ENCODE assay signal across 1 cellular context in genomic region chr2:11506611-11506969, GRCh38.
A peak's percentile ranks its signal among the peaks of the same experiment; 100 is the strongest.
TF ChIP-seq lines count a peak whose summit lies in the region.

No MANE protein-coding gene starts in this region.

TF ChIP-seq in HepG2, 621 proteins besides CTCF, POLR2A, EP300 and RAD21 (continued from another document and continues in another):
- TF ChIP-seq, protein P1, sequence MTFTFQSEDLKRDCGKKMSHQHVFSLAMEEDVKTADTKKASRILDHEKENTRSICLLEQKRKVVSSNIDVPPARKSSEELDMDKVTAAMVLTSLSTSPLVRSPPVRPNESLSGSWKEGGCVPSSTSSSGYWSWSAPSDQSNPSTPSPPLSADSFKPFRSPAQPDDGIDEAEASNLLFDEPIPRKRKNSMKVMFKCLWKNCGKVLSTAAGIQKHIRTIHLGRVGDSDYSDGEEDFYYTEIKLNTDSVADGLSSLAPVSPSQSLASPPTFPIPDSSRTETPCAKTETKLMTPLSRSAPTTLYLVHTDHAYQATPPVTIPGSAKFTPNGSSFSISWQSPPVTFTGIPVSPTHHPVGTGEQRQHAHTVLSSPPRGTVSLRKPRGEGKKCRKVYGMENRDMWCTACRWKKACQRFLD (CRISPR knock-in tag; IDR thresholded peaks at IDR 0.05; ENCODE audit: borderline replicate concordance), result no peak
- no peak for TF ChIP-seq MBNL3 (CRISPR knock-in tag; conservative IDR thresholded peaks at IDR 0.05)
- TF ChIP-seq PHF21A (CRISPR knock-in tag; IDR thresholded peaks at IDR 0.05), result no peak
- TF ChIP-seq ZNF276 (CRISPR knock-in tag; IDR thresholded peaks at IDR 0.05; ENCODE audit: low read depth), result no peak
- TF ChIP-seq, protein P2, sequence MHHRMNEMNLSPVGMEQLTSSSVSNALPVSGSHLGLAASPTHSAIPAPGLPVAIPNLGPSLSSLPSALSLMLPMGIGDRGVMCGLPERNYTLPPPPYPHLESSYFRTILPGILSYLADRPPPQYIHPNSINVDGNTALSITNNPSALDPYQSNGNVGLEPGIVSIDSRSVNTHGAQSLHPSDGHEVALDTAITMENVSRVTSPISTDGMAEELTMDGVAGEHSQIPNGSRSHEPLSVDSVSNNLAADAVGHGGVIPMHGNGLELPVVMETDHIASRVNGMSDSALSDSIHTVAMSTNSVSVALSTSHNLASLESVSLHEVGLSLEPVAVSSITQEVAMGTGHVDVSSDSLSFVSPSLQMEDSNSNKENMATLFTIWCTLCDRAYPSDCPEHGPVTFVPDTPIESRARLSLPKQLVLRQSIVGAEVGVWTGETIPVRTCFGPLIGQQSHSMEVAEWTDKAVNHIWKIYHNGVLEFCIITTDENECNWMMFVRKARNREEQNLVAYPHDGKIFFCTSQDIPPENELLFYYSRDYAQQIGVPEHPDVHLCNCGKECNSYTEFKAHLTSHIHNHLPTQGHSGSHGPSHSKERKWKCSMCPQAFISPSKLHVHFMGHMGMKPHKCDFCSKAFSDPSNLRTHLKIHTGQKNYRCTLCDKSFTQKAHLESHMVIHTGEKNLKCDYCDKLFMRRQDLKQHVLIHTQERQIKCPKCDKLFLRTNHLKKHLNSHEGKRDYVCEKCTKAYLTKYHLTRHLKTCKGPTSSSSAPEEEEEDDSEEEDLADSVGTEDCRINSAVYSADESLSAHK (CRISPR knock-in tag; IDR thresholded peaks at IDR 0.05; ENCODE audit: borderline replicate concordance), result no peak
- no peak for TF ChIP-seq CBFB (CRISPR knock-in tag; IDR thresholded peaks at IDR 0.05)
- TF ChIP-seq RARG (CRISPR knock-in tag; IDR thresholded peaks at IDR 0.05; ENCODE audit: low read depth), result no peak
- no peak for TF ChIP-seq MEF2D (CRISPR knock-in tag; IDR thresholded peaks at IDR 0.05)
- no peak for TF ChIP-seq ARID3A (IDR thresholded peaks at IDR 0.05; ENCODE audit: low read depth, low read length)
- no peak for TF ChIP-seq EZH2 (conservative IDR thresholded peaks at IDR 0.05; ENCODE audit: low read depth, low read length)
- no peak for TF ChIP-seq THYN1 (CRISPR knock-in tag; IDR thresholded peaks at IDR 0.05; ENCODE audit: borderline replicate concordance, low read depth)
- peak; percentile 47; the same call in 1 of the 2 replicates for TF ChIP-seq SIX1 (CRISPR knock-in tag; IDR thresholded peaks at IDR 0.05; ENCODE audit: borderline replicate concordance)
- TF ChIP-seq ZNF773 (CRISPR knock-in tag; IDR thresholded peaks at IDR 0.05; ENCODE audit: borderline replicate concordance), result no peak
- TF ChIP-seq TCF12 (IDR thresholded peaks at IDR 0.05), result no peak
- no peak for TF ChIP-seq TCF12 (CRISPR knock-in tag; IDR thresholded peaks at IDR 0.05)
- TF ChIP-seq ZFP36L1 (CRISPR knock-in tag; IDR thresholded peaks at IDR 0.05), result no peak
- TF ChIP-seq HMGXB4 (CRISPR knock-in tag; IDR thresholded peaks at IDR 0.05; ENCODE audit: borderline replicate concordance in 1 of 2, low read depth in 1 of 2), result no peak
- no peak for TF ChIP-seq SMAD1 (CRISPR knock-in tag; IDR thresholded peaks at IDR 0.05; ENCODE audit: borderline replicate concordance, low read depth)
- no peak for TF ChIP-seq AKNA (CRISPR knock-in tag; IDR thresholded peaks at IDR 0.05; ENCODE audit: borderline replicate concordance)
- peak; percentile 64; the same call in 1 of the 2 replicates for TF ChIP-seq GATAD2A (CRISPR knock-in tag; IDR thresholded peaks at IDR 0.05)
- TF ChIP-seq, protein P3, sequence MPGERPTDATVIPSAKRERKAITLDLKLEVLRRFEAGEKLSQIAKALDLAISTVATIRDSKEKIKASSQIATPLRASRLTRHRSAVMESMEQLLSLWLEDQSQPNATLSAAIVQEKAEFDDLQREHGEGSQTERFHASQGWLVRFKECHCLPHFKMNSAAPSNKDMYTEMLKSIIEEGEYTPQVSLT (CRISPR knock-in tag; IDR thresholded peaks at IDR 0.05; ENCODE audit: borderline replicate concordance, low read depth), result no peak
- TF ChIP-seq CREB1 (IDR thresholded peaks at IDR 0.05), result no peak
- no peak; the same call in 1 of the 2 replicates for TF ChIP-seq CREB1 (CRISPR knock-in tag; IDR thresholded peaks at IDR 0.05)
- TF ChIP-seq SKI (IDR thresholded peaks at IDR 0.05; ENCODE audit: partially characterized antibody), result no peak
- TF ChIP-seq ZNF589 (CRISPR knock-in tag; conservative IDR thresholded peaks at IDR 0.05), result no peak
- peak; percentile 66; the same call in 1 of the 2 replicates for TF ChIP-seq FOXO1 (CRISPR knock-in tag; IDR thresholded peaks at IDR 0.05)
- TF ChIP-seq, protein P4, sequence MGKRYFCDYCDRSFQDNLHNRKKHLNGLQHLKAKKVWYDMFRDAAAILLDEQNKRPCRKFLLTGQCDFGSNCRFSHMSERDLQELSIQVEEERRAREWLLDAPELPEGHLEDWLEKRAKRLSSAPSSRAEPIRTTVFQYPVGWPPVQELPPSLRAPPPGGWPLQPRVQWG (CRISPR knock-in tag; IDR thresholded peaks at IDR 0.05; ENCODE audit: borderline replicate concordance, low read depth), result no peak
- no peak for TF ChIP-seq HCFC1 (IDR thresholded peaks at IDR 0.05; ENCODE audit: low read depth, low read length)
- TF ChIP-seq MTF1 (CRISPR knock-in tag; IDR thresholded peaks at IDR 0.05), result no peak
- no peak for TF ChIP-seq ZNF207 (IDR thresholded peaks at IDR 0.05; ENCODE audit: borderline replicate concordance)
- TF ChIP-seq ZFP37 (CRISPR knock-in tag; IDR thresholded peaks at IDR 0.05; ENCODE audit: borderline replicate concordance), result no peak
- TF ChIP-seq SP4 (CRISPR knock-in tag; IDR thresholded peaks at IDR 0.05), result no peak
- no peak for TF ChIP-seq PHF20 (CRISPR knock-in tag; IDR thresholded peaks at IDR 0.05)
- no peak for TF ChIP-seq SOX13 (IDR thresholded peaks at IDR 0.05)
- TF ChIP-seq SOX13 (CRISPR knock-in tag; conservative IDR thresholded peaks at IDR 0.05 in 1 of 2, IDR thresholded peaks at IDR 0.05 in 1 of 2), result peak in 1 of 2 experiments; percentile 62; a peak in 1 of 4 replicates
- no peak for TF ChIP-seq NPAS2 (CRISPR knock-in tag; IDR thresholded peaks at IDR 0.05; ENCODE audit: borderline replicate concordance)
- peak; percentile 99 for TF ChIP-seq ZBTB3 (CRISPR knock-in tag; IDR thresholded peaks at IDR 0.05; ENCODE audit: borderline replicate concordance, low read depth)
- peak; percentile 83 for TF ChIP-seq ZBTB43 (CRISPR knock-in tag; conservative IDR thresholded peaks at IDR 0.05)
- TF ChIP-seq IRX3 (CRISPR knock-in tag; IDR thresholded peaks at IDR 0.05; ENCODE audit: borderline replicate concordance, low read depth), result no peak
- TF ChIP-seq ZFYVE20 (CRISPR knock-in tag; IDR thresholded peaks at IDR 0.05; ENCODE audit: borderline replicate concordance, low read depth), result no peak
- TF ChIP-seq ZNF329 (CRISPR knock-in tag; IDR thresholded peaks at IDR 0.05; ENCODE audit: low read depth), result no peak
- TF ChIP-seq, protein P5, sequence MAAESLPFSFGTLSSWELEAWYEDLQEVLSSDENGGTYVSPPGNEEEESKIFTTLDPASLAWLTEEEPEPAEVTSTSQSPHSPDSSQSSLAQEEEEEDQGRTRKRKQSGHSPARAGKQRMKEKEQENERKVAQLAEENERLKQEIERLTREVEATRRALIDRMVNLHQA (CRISPR knock-in tag; IDR thresholded peaks at IDR 0.05), result no peak
- TF ChIP-seq STAG1 (CRISPR knock-in tag; IDR thresholded peaks at IDR 0.05), result peak; percentile 40
- no peak for TF ChIP-seq ZNF841 (CRISPR knock-in tag; IDR thresholded peaks at IDR 0.05; ENCODE audit: borderline replicate concordance)
- no peak for TF ChIP-seq ZNF678 (CRISPR knock-in tag; IDR thresholded peaks at IDR 0.05)
- TF ChIP-seq ZNF337 (CRISPR knock-in tag; IDR thresholded peaks at IDR 0.05; ENCODE audit: borderline replicate concordance, low read depth), result no peak
- TF ChIP-seq ETV6 (CRISPR knock-in tag; conservative IDR thresholded peaks at IDR 0.05), result no peak
- no peak for TF ChIP-seq ZNF138 (CRISPR knock-in tag; IDR thresholded peaks at IDR 0.05; ENCODE audit: low read depth)
- no peak for TF ChIP-seq ZNF766 (CRISPR knock-in tag; IDR thresholded peaks at IDR 0.05; ENCODE audit: borderline replicate concordance)
- TF ChIP-seq, protein P6, sequence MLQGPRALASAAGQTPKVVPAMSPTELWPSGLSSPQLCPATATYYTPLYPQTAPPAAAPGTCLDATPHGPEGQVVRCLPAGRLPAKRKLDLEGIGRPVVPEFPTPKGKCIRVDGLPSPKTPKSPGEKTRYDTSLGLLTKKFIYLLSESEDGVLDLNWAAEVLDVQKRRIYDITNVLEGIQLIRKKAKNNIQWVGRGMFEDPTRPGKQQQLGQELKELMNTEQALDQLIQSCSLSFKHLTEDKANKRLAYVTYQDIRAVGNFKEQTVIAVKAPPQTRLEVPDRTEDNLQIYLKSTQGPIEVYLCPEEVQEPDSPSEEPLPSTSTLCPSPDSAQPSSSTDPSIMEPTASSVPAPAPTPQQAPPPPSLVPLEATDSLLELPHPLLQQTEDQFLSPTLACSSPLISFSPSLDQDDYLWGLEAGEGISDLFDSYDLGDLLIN (CRISPR knock-in tag; IDR thresholded peaks at IDR 0.05; ENCODE audit: borderline replicate concordance), result no peak
- TF ChIP-seq MATR3 (CRISPR knock-in tag; IDR thresholded peaks at IDR 0.05), result no peak
- no peak for TF ChIP-seq SMAD9 (CRISPR knock-in tag; IDR thresholded peaks at IDR 0.05)
- TF ChIP-seq AKAP8 (CRISPR knock-in tag; IDR thresholded peaks at IDR 0.05), result no peak
- no peak for TF ChIP-seq MYNN (CRISPR knock-in tag; IDR thresholded peaks at IDR 0.05; ENCODE audit: low read depth)
